In the genomic region with DNA sequence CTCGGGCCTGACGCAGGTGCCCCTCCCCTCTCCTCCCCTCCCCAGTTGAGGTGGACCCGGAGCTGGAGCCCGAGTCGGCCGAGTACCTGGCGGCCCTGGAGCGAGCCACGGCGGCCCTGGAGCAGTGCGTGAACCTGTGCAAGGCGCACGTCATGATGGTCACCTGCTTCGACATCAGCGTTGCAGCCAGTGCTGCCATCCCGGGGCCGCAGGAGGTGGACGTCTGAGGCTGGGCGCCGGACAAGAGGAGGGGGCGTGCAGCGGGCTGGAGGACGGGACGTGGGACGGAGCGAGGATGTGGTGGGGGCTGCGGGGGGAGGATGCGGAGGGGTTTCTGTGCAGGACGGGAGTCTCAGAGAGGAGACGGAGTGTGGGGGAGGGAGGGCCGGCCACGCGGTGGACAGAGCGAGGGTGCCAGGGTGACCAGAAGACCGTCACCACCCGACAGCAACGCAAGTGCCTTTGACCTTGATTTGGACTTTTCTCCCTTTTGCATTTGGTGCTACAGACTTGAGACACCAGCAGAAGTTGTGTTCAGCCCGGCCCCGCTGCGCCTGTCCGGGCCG, we compare ENCODE assay signal across 18 cellular contexts. TPM values are rescaled to one million over a fixed set of nuclear protein-coding genes. Genes with fewer than 3 reads are reported as not detected.
DNase-seq lines count a peak whose midpoint lies in the region; ATAC-seq and TF ChIP-seq lines count a peak whose summit lies in the region.
"Had no signal": no experiment of that assay in that cellular context is flagged by ENCODE, and none has a peak within 500 bp of the region (broad histone marks: within the 10 kb centered on the region; RNA-seq: fewer than 3 reads in every experiment).

No MANE protein-coding gene starts in this region.

- H3K27me3 ChIP-seq in right cardiac atrium (ENCODE audit: control insufficient read depth, insufficient read depth) (no peaks in the 10 kb centered on the region), heart right ventricle (no peaks in the 10 kb centered on the region), gastrocnemius medialis (peaks cover 2 to 15% (median 9%) of the 10 kb centered on the region in 3 donors)
- H3K27me3 ChIP-seq: BLaER1 treated with 17β-estradiol and CSF1 and Interleukin-3, amounts not matched to agents 10 nM and 100 nM had no signal

- no peaks in the 10 kb centered on the region for H3K9me3 ChIP-seq in right cardiac atrium (ENCODE audit: control insufficient read depth, low read length)
- H3K9me3 ChIP-seq in heart right ventricle, result no peaks in the 10 kb centered on the region
- no peaks in the 10 kb centered on the region for H3K9me3 ChIP-seq in gastrocnemius medialis
- H3K9me3 ChIP-seq: A549; BLaER1 treated with 17β-estradiol and CSF1 and Interleukin-3, amounts not matched to agents 10 nM and 100 nM; Caco-2 had no signal

- no peak for ATAC-seq in right cardiac atrium
- ATAC-seq in heart right ventricle, result no peak
- ATAC-seq in gastrocnemius medialis, result no peak
- ATAC-seq in HG03025 (IDR thresholded peaks at IDR 0.05; ENCODE audit: low FRiP score, unreplicated experiment), result no peak
- ATAC-seq: A549; CD8-positive, alpha-beta T cell; GM12878 had no signal

- in situ Hi-C loops in gastrocnemius medialis (cut with MboI; ENCODE audit: low sequenced_read_pairs in 4 of 4), result no loop called here

- H3K27ac ChIP-seq in right cardiac atrium (ENCODE audit: low read length) (no peak overlapping the region), heart right ventricle (no peak overlapping the region), gastrocnemius medialis (no peak overlapping the region)
- H3K27ac ChIP-seq: 22Rv1; A549; BLaER1 treated with 17β-estradiol and CSF1 and Interleukin-3, amounts not matched to agents 10 nM and 100 nM; C4-2B had no signal

- peak in 2 of 3 donors; percentile 17 to 61 for DNase-seq in right cardiac atrium
- DNase-seq in heart right ventricle, result no peak
- peak; percentile 5 for DNase-seq in epidermal melanocyte (ENCODE audit: insufficient read length, low spot score)
- no peak for DNase-seq in gastrocnemius medialis
- DNase-seq: AML-193; Caco-2; Calu3; CD4-positive, alpha-beta T cell; CD8-positive, alpha-beta T cell; DMS79 treated with DMSO at 0.1 percent for 48 hours; GF-D8 had no signal

- no peak for TF ChIP-seq POLR2A in gastrocnemius medialis (IDR thresholded peaks at IDR 0.05)

- H3K36me3 ChIP-seq in heart right ventricle (peaks cover 0 to 38% (median 0%) of the 10 kb centered on the region in 9 donors), gastrocnemius medialis (no peaks in the 10 kb centered on the region)

- TF ChIP-seq CTCF in heart right ventricle (IDR thresholded peaks at IDR 0.05), result no peak
- TF ChIP-seq CTCF in gastrocnemius medialis (IDR thresholded peaks at IDR 0.05 in 4 of 5, conservative IDR thresholded peaks at IDR 0.05 in 1 of 5), result no peak

- no peaks in the 10 kb centered on the region for H3K4me1 ChIP-seq in right cardiac atrium (ENCODE audit: control insufficient read depth, insufficient read depth, low read length)
- peaks cover 4 to 29% (median 14%) of the 10 kb centered on the region in 9 donors for H3K4me1 ChIP-seq in heart right ventricle
- no peaks in the 10 kb centered on the region for H3K4me1 ChIP-seq in gastrocnemius medialis
- H3K4me1 ChIP-seq: Caco-2 had no signal

- 91% methylated on average over 42 of the region's 42 CpGs for WGBS in right cardiac atrium
- WGBS in heart right ventricle, 2 donors, result 94% methylated on average over 42 of the region's 42 CpGs

- intact Hi-C loops in right cardiac atrium (cut with DNase I) (no loop called here), heart right ventricle (cut with DNase I) (no loop called here), gastrocnemius medialis (cut with DNase I; ENCODE audit: low total_unique reads) (no loop called here)

- H3K4me3 ChIP-seq in right cardiac atrium (ENCODE audit: low read length) (no peak overlapping the region), heart right ventricle (no peak overlapping the region), gastrocnemius medialis (no peak overlapping the region)
- H3K4me3 ChIP-seq: A549; BLaER1 treated with 17β-estradiol and CSF1 and Interleukin-3, amounts not matched to agents 10 nM and 100 nM; GM12878 had no signal

RNA-seq across cellular contexts. Expression of a gene that starts 41.3 kb away (rescaled TPM):
- total RNA-seq in right cardiac atrium (10 to 100 TPM in 2 of 4 donors, 1 to 10 TPM in 2; 7.9 to 10.6 (median 9.9) TPM), heart right ventricle (10 to 100 TPM in 1 of 10 donors, 1 to 10 TPM in 9; 5.7 to 12.2 (median 6.7) TPM), gastrocnemius medialis (1 to 10 TPM in 3 of 4 donors, under 1 TPM in 1; 0.59 to 3.3 (median 1.5) TPM)
- polyA plus RNA-seq in right cardiac atrium (7.1 TPM), heart right ventricle (1 to 10 TPM; 4.1 to 5.9 TPM)
- total RNA-seq: B cell had no signal
- polyA plus RNA-seq: GM12878 had no signal

Comparison
In these comparisons a context has a peak if more than half of its experiments do, and no peak if none do; other contexts are left out.
1. DNase-seq: peak in right cardiac atrium (2 of 3) and epidermal melanocyte (single experiment); none in heart right ventricle (0 of 2) and gastrocnemius medialis (0 of 2).